8 cellular contexts compared by ENCODE assay signal in the genomic region with DNA sequence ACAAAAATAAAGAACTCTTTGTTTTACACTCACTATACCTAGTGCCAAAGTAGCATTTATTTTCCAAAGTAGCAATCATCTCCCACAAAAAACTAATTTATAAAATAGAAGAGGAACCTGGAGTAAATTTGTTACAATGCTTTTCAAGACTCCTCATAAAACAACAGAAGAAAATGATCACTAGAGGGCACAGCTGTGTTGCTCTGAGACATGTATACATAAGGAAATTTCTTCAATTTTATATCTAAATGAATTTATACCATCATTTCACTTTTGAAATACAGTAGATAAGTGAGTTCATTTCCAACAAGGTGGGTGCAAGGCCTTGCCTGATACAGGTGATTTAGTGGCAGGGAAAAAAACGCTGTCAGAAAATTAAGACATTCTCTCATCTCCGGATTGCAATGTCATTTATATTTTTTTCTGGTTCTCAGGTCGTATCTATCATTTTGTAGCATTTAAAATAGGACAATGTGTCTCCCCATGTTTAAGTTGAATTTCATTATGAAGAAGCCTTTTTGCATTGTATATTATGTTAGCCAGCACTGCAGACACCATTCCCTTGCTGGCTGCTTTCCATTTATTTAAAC. TPM values are rescaled to one million over a fixed set of nuclear protein-coding genes. Genes with fewer than 3 reads are reported as not detected.
DNase-seq lines count a peak whose midpoint lies in the region; ATAC-seq and TF ChIP-seq lines count a peak whose summit lies in the region.

No MANE protein-coding gene starts in this region.

- H4K20me1 ChIP-seq in KMS-11 (ENCODE audit: insufficient read depth), result no peaks in the 10 kb centered on the region

- TF ChIP-seq CTCF in KMS-11 (conservative IDR thresholded peaks at IDR 0.05; ENCODE audit: low read depth, low read length) (peak; percentile 58), astrocyte of the spinal cord (IDR thresholded peaks at IDR 0.05; ENCODE audit: low read depth, low read length) (peak; percentile 54), lower lobe of right lung (IDR thresholded peaks at IDR 0.05) (peak; percentile 40)

- H3K4me3 ChIP-seq in KMS-11 (IDR thresholded peaks at IDR 0.05; ENCODE audit: insufficient read depth, low read depth, low read length), result no peak overlapping the region
- no peak overlapping the region for H3K4me3 ChIP-seq in astrocyte of the spinal cord (ENCODE audit: low read depth, low read length)
- no peak overlapping the region for H3K4me3 ChIP-seq in lower lobe of right lung

- H3K27ac ChIP-seq in KMS-11 (no peak overlapping the region), lower lobe of right lung (no peak overlapping the region)

- DNase-seq in COLO829 (ENCODE audit: low spot score) (peak; percentile 46), astrocyte of the spinal cord (ENCODE audit: low read depth, low spot score) (peak; percentile 58), lower lobe of right lung (no peak), NCI-H524 (lab: John Stamatoyannopoulos, UW) (no peak), GM19238 (ENCODE audit: insufficient read length, low spot score) (no peak)

- no peaks in the 10 kb centered on the region for H3K4me1 ChIP-seq in KMS-11 (ENCODE audit: low read depth, poor library complexity, severe bottlenecking)
- H3K4me1 ChIP-seq in lower lobe of right lung, result no peaks in the 10 kb centered on the region

- H3K9me3 ChIP-seq in lower lobe of right lung, result no peaks in the 10 kb centered on the region

- no peak overlapping the region for H2AFZ ChIP-seq in KMS-11 (ENCODE audit: low read depth)

- intact Hi-C loops in lower lobe of right lung (cut with DNase I), result loop anchor here (10.0 kb wide), 1 partner anchor 159 kb away; no protein-coding TSS in a partner anchor

- no peak overlapping the region for H3K4me2 ChIP-seq in KMS-11

- H3K36me3 ChIP-seq in KMS-11 (ENCODE audit: insufficient read depth), result no peaks in the 10 kb centered on the region
- no peaks in the 10 kb centered on the region for H3K36me3 ChIP-seq in lower lobe of right lung

- no peak overlapping the region for H3K9ac ChIP-seq in KMS-11

- H3K27me3 ChIP-seq in KMS-11 (ENCODE audit: insufficient read depth, low read depth) (no peaks in the 10 kb centered on the region), lower lobe of right lung (ENCODE audit: low read depth) (no peaks in the 10 kb centered on the region)

- in situ Hi-C loops in astrocyte of the spinal cord (cut with HindIII; ENCODE audit: low sequenced_read_pairs), result no loop called here

- no peaks in the 10 kb centered on the region for H3K79me2 ChIP-seq in KMS-11 (ENCODE audit: insufficient read depth, low read depth)

- ATAC-seq in lower lobe of right lung, result peak in 1 of 2 donors; percentile 54
- ATAC-seq in activated CD4-positive, CD25-positive, alpha-beta regulatory T cell treated with anti-CD3 and anti-CD28 coated beads, Interleukin-2, amount 50 U/mL, for 24 hours, result no peak
- ATAC-seq in GM21360 (IDR thresholded peaks at IDR 0.05; ENCODE audit: unreplicated experiment), result no peak

RNA-seq across cellular contexts. Expression of a gene that starts 25.3 kb away (rescaled TPM):
- 50.9 TPM for total RNA-seq in lower lobe of right lung

Comparison
In these comparisons a context has a peak if more than half of its experiments do, and no peak if none do; other contexts are left out.
1. DNase-seq: peak in COLO829 (single experiment) and astrocyte of the spinal cord (single experiment); none in lower lobe of right lung (single experiment), NCI-H524 (0 of 2) and GM19238 (single experiment).
2. Peak in every context shown above with its lines, with median percentiles within 50 percentile points of each other: CTCF ChIP-seq.